In genomic region chr3:44047796-44048195, GRCh38 we compare ENCODE assay signal across 17 cellular contexts.
DNase-seq lines count a peak whose midpoint lies in the region; ATAC-seq and TF ChIP-seq lines count a peak whose summit lies in the region.
"Had no signal": no experiment of that assay in that cellular context is flagged by ENCODE, and none has a peak within 500 bp of the region (broad histone marks: within the 10 kb centered on the region; RNA-seq: fewer than 3 reads in every experiment).

No MANE protein-coding gene starts in this region.

- H3K23ac ChIP-seq in mesenchymal stem cell (ENCODE audit: low read length in 2 of 2): no peak overlapping the region

- H3F3A ChIP-seq in GM23338 (replicated peaks; ENCODE audit: low read depth): no peaks in the 10 kb centered on the region

- H2AFZ ChIP-seq in GM23338: no peak overlapping the region
- H2AFZ ChIP-seq in mesenchymal stem cell (ENCODE audit: low read depth, low read length): no peak overlapping the region

- ATAC-seq in GM23338 (no peak), body of pancreas (no peak), HG03095 (IDR thresholded peaks at IDR 0.05; ENCODE audit: unreplicated experiment) (no peak)
- no peak for ATAC-seq in stimulated activated naive CD8-positive, alpha-beta T cell treated with anti-CD3 and anti-CD28 coated beads, Interleukin-15, amount 100 ng/mL, for 72 hours

- intact Hi-C loops in body of pancreas (cut with DNase I): no loop called here
- intact Hi-C loops in thyroid gland (cut with DNase I): no loop called here

- H3K4me3 Mint-ChIP-seq in GM23338: no peak overlapping the region
- H3K4me3 Mint-ChIP-seq in stimulated activated naive CD8-positive, alpha-beta T cell treated with anti-CD3 and anti-CD28 coated beads, Interleukin-15, amount 100 ng/mL, for 72 hours: no peak overlapping the region
- H3K4me3 Mint-ChIP-seq: CD4-positive, CD25-positive, alpha-beta regulatory T cell had no signal

- H3K9me3 Mint-ChIP-seq in GM23338: no peaks in the 10 kb centered on the region; the same call in 2 of the 3 replicates
- no peaks in the 10 kb centered on the region for H3K9me3 Mint-ChIP-seq in stimulated activated naive CD8-positive, alpha-beta T cell treated with anti-CD3 and anti-CD28 coated beads, Interleukin-15, amount 100 ng/mL, for 72 hours
- H3K9me3 Mint-ChIP-seq: CD4-positive, CD25-positive, alpha-beta regulatory T cell had no signal

- no peak overlapping the region for H2BK120ac ChIP-seq in mesenchymal stem cell (ENCODE audit: low read depth, low read length)

- no peak overlapping the region for H3K9ac ChIP-seq in mesenchymal stem cell (ENCODE audit: low read length)

- peaks cover 32% of the 10 kb centered on the region for H3K9me2 ChIP-seq in GM23338 (ENCODE audit: insufficient read depth)

- no peak for TF ChIP-seq CTCF in GM23338 (conservative IDR thresholded peaks at IDR 0.05; ENCODE audit: low read depth in 2 of 2)
- no peak for TF ChIP-seq CTCF in body of pancreas (IDR thresholded peaks at IDR 0.05)
- no peak for TF ChIP-seq CTCF in thyroid gland (IDR thresholded peaks at IDR 0.05)

- H3K36me3 ChIP-seq in GM23338 (ENCODE audit: insufficient read depth) (no peaks in the 10 kb centered on the region), body of pancreas (replicated peaks in 1 of 2; ENCODE audit: insufficient read depth in 1 of 2, low read depth in 2 of 2) (no peaks in the 10 kb centered on the region), mesenchymal stem cell (ENCODE audit: control insufficient read depth in 1 of 2, insufficient read depth in 2 of 2, low read depth in 1 of 2, low read length in 2 of 2) (peaks cover 15 to 39% of the 10 kb centered on the region in 2 experiments), thyroid gland (no peaks in the 10 kb centered on the region)

- H3K27me3 ChIP-seq in GM23338 (ENCODE audit: insufficient read depth) (no peaks in the 10 kb centered on the region), body of pancreas (no peaks in the 10 kb centered on the region), mesenchymal stem cell (ENCODE audit: control insufficient read depth in 1 of 2, insufficient read depth in 1 of 2, low read length in 2 of 2) (no peaks in the 10 kb centered on the region), thyroid gland (no peaks in the 10 kb centered on the region)

- H4K8ac ChIP-seq in mesenchymal stem cell (ENCODE audit: low read length): no peak overlapping the region

- H3K4me1 Mint-ChIP-seq in GM23338: peaks cover 30% of the 10 kb centered on the region
- peaks cover 27% of the 10 kb centered on the region for H3K4me1 Mint-ChIP-seq in stimulated activated naive CD8-positive, alpha-beta T cell treated with anti-CD3 and anti-CD28 coated beads, Interleukin-15, amount 100 ng/mL, for 72 hours
- H3K4me1 Mint-ChIP-seq: CD4-positive, CD25-positive, alpha-beta regulatory T cell had no signal

- no peaks in the 10 kb centered on the region for H3K79me2 ChIP-seq in GM23338 (replicated peaks; ENCODE audit: insufficient read depth)

- no peak for DNase-seq in GM23338 (ENCODE audit: low spot score)
- no peak for DNase-seq in body of pancreas
- DNase-seq in mesenchymal stem cell: no peak
- DNase-seq in thyroid gland: no peak
- DNase-seq in cerebellar cortex (ENCODE audit: low spot score): no peak
- no peak for DNase-seq in activated effector memory CD4-positive, alpha-beta T cell treated with anti-CD3 and anti-CD28 coated beads, Interleukin-2, amount 50 U/mL, for 16 hours
- DNase-seq in stimulated activated naive CD8-positive, alpha-beta T cell treated with anti-CD3 and anti-CD28 coated beads, Interleukin-15, amount 100 ng/mL, for 72 hours: no peak
- DNase-seq: CD4-positive, CD25-positive, alpha-beta regulatory T cell; DND-41; Karpas-422; NCI-H1694; NCI-H2081; NCI-H2171 treated with DMSO at 0.1 percent for 48 hours; NCI-H510A; SIG-M5 had no signal

- no peak overlapping the region for H3K18ac ChIP-seq in mesenchymal stem cell (ENCODE audit: low read depth in 1 of 2, low read length in 2 of 2)

- peaks cover 13% of the 10 kb centered on the region; the same call in 1 of the 2 replicates for H3K4me1 ChIP-seq in GM23338 (ENCODE audit: insufficient read depth)
- peaks cover 20% of the 10 kb centered on the region for H3K4me1 ChIP-seq in body of pancreas
- H3K4me1 ChIP-seq in mesenchymal stem cell (ENCODE audit: control insufficient read depth, insufficient read depth, low read depth, low read length): peaks cover 7% of the 10 kb centered on the region
- peaks cover 64 to 65% of the 10 kb centered on the region in 2 donors for H3K4me1 ChIP-seq in thyroid gland

- no peaks in the 10 kb centered on the region; the same call in 2 of the 3 replicates for H3K36me3 Mint-ChIP-seq in GM23338 (ENCODE audit: low read depth)
- H3K36me3 Mint-ChIP-seq: CD4-positive, CD25-positive, alpha-beta regulatory T cell had no signal

- H2AK5ac ChIP-seq in mesenchymal stem cell (ENCODE audit: low read length, severe bottlenecking): no peak overlapping the region

- no peak overlapping the region for H3K4ac ChIP-seq in mesenchymal stem cell (ENCODE audit: low read depth in 1 of 2, low read length in 2 of 2)

- no peak overlapping the region for H3K14ac ChIP-seq in mesenchymal stem cell (ENCODE audit: low read length in 2 of 2)

- H3K9me3 ChIP-seq in body of pancreas: no peaks in the 10 kb centered on the region
- H3K9me3 ChIP-seq in mesenchymal stem cell (ENCODE audit: control insufficient read depth, low read length): no peaks in the 10 kb centered on the region
- H3K9me3 ChIP-seq in thyroid gland: no peaks in the 10 kb centered on the region

- WGBS in body of pancreas, 2 donors: 43 to 49% methylated on average over 3 of the region's 3 CpGs
- WGBS in mesenchymal stem cell: 82% methylated on average over 2 of the region's 3 CpGs
- 63 to 67% methylated on average over 3 of the region's 3 CpGs for WGBS in thyroid gland, 2 donors

- H3K27ac ChIP-seq in GM23338 (ENCODE audit: low read depth) (no peak overlapping the region), body of pancreas (peak overlapping the region; percentile 44 to 79 (median 61)), mesenchymal stem cell (ENCODE audit: low read length, poor library complexity, severe bottlenecking) (peak overlapping the region; percentile 17), thyroid gland (peak overlapping the region; percentile 91 to 95 (median 94))
- H3K27ac ChIP-seq: RWPE1 had no signal

- TF ChIP-seq POLR2A in body of pancreas (IDR thresholded peaks at IDR 0.05) (no peak), thyroid gland (IDR thresholded peaks at IDR 0.05) (no peak)

- H3K4me2 ChIP-seq in GM23338: 0 out of 2 replicates have a peak overlapping the region, but pooled peaks have one; percentile 11
- H3K4me2 ChIP-seq in mesenchymal stem cell (ENCODE audit: low read length, poor library complexity, severe bottlenecking): no peak overlapping the region

- H4K91ac ChIP-seq in mesenchymal stem cell (ENCODE audit: low read length): no peak overlapping the region

- H2BK15ac ChIP-seq in mesenchymal stem cell (ENCODE audit: low read depth, poor library complexity, severe bottlenecking): no peak overlapping the region

- peaks cover 4% of the 10 kb centered on the region for H3K27me3 Mint-ChIP-seq in GM23338 (ENCODE audit: insufficient read depth, low read depth, poor library complexity)
- H3K27me3 Mint-ChIP-seq in stimulated activated naive CD8-positive, alpha-beta T cell treated with anti-CD3 and anti-CD28 coated beads, Interleukin-15, amount 100 ng/mL, for 72 hours: peaks cover 50% of the 10 kb centered on the region

- H2BK12ac ChIP-seq in mesenchymal stem cell (ENCODE audit: low read length in 2 of 2): no peak overlapping the region

- peaks cover 4% of the 10 kb centered on the region for H3K79me1 ChIP-seq in mesenchymal stem cell (replicated peaks; ENCODE audit: low read length, poor library complexity, severe bottlenecking)

- H4K20me1 ChIP-seq in GM23338 (replicated peaks; ENCODE audit: insufficient read depth): no peaks in the 10 kb centered on the region

- H3K4me3 ChIP-seq in GM23338 (no peak overlapping the region), body of pancreas (no peak overlapping the region), mesenchymal stem cell (ENCODE audit: insufficient read depth in 1 of 2, low read depth in 1 of 2, low read length in 2 of 2) (no peak overlapping the region), thyroid gland (replicated peaks in 1 of 3) (no peak overlapping the region)

- H3K27ac Mint-ChIP-seq in GM23338: no peak overlapping the region
- no peak overlapping the region for H3K27ac Mint-ChIP-seq in stimulated activated naive CD8-positive, alpha-beta T cell treated with anti-CD3 and anti-CD28 coated beads, Interleukin-15, amount 100 ng/mL, for 72 hours
- H3K27ac Mint-ChIP-seq: CD4-positive, CD25-positive, alpha-beta regulatory T cell had no signal

- no peak overlapping the region for H2BK5ac ChIP-seq in mesenchymal stem cell (ENCODE audit: low read depth, low read length, poor library complexity, severe bottlenecking)

TF ChIP-seq in GM23338, 12 proteins besides CTCF, POLR2A, EP300 and RAD21 (continues in another document):
- TF ChIP-seq POLR2AphosphoS5 (IDR thresholded peaks at IDR 0.05; ENCODE audit: low read depth) (no peak), CREB1 (CRISPR knock-in tag; IDR thresholded peaks at IDR 0.05; ENCODE audit: low read depth) (no peak)
